In genomic region chr2:75764611-75765010, GRCh38 we compare ENCODE assay signal across 25 cellular contexts. TPM values are rescaled to one million over a fixed set of nuclear protein-coding genes. Genes with fewer than 3 reads are reported as not detected.
DNase-seq lines count a peak whose midpoint lies in the region; ATAC-seq, FAIRE-seq and TF ChIP-seq lines count a peak whose summit lies in the region.
"Had no signal": no experiment of that assay in that cellular context is flagged by ENCODE, and none has a peak within 500 bp of the region (broad histone marks: within the 10 kb centered on the region; RNA-seq: fewer than 3 reads in every experiment).

No MANE protein-coding gene starts in this region.

- WGBS in small intestine, 3 donors: 19 to 31% (median 21%) methylated on average over 3 of the region's 3 CpGs

- TF ChIP-seq CTCF in GM23338 (conservative IDR thresholded peaks at IDR 0.05; ENCODE audit: low read depth in 2 of 2) (no peak), mucosa of descending colon (IDR thresholded peaks at IDR 0.05) (no peak)

- H2AFZ ChIP-seq in GM23338: peak overlapping the region; percentile 81; the same call in 1 of the 2 replicates

- no peak for FAIRE-seq in small intestine (lab: Jason Lieb, UNC)
- FAIRE-seq: A204.1, D721Med, GM12878, H1 had no signal

- intact Hi-C loops in mucosa of descending colon (cut with DNase I, micrococcal nuclease): no loop called here

- DNase-seq in GM23338 (ENCODE audit: low spot score) (no peak), dermis blood vessel endothelial cell (peak; percentile 7), mucosa of descending colon (peak in 1 of 3 donors; percentile 58), small intestine (peak; percentile 66), hippocampal formation (lab: John Stamatoyannopoulos, UW) (no peak), AG20443 (ENCODE audit: low spot score) (no peak)
- no peak for DNase-seq in activated naive CD8-positive, alpha-beta T cell treated with anti-CD3 and anti-CD28 coated beads, Interleukin-2, amount 50 U/mL, for 24 hours
- DNase-seq: AML-193; BE2C; CD4-positive, alpha-beta T cell; CD8-positive, alpha-beta memory T cell; DMS 273 treated with DMSO at 0.1 percent for 48 hours; DMS79; EL; GDM1; H7; HCEC 1CT had no signal

- H3K4me1 ChIP-seq in GM23338 (ENCODE audit: insufficient read depth) (peaks cover 2% of the 10 kb centered on the region; the same call in 1 of the 2 replicates), mucosa of descending colon (ENCODE audit: low read depth) (peaks cover 10% of the 10 kb centered on the region), small intestine (ENCODE audit: control insufficient read depth in 2 of 2, insufficient read depth in 1 of 2, low read depth in 1 of 2, low read length in 1 of 2) (no peaks in the 10 kb centered on the region)
- H3K4me1 ChIP-seq: BE2C; BLaER1 treated with 17β-estradiol and CSF1 and Interleukin-3, amounts not matched to agents 10 nM and 100 nM had no signal

- H3K9me2 ChIP-seq in GM23338 (ENCODE audit: insufficient read depth): peaks cover 11% of the 10 kb centered on the region; the same call in 1 of the 2 replicates

- H3K27me3 Mint-ChIP-seq in GM23338 (ENCODE audit: insufficient read depth, low read depth, poor library complexity): no peaks in the 10 kb centered on the region
- peaks cover 17% of the 10 kb centered on the region for H3K27me3 Mint-ChIP-seq in activated naive CD8-positive, alpha-beta T cell treated with anti-CD3 and anti-CD28 coated beads, Interleukin-2, amount 50 U/mL, for 24 hours

- no peaks in the 10 kb centered on the region for H3K36me3 Mint-ChIP-seq in GM23338 (ENCODE audit: low read depth)
- H3K36me3 Mint-ChIP-seq in activated naive CD8-positive, alpha-beta T cell treated with anti-CD3 and anti-CD28 coated beads, Interleukin-2, amount 50 U/mL, for 24 hours (ENCODE audit: low read depth): no peaks in the 10 kb centered on the region
- H3K36me3 Mint-ChIP-seq: CD14-positive monocyte; CD8-positive, alpha-beta memory T cell had no signal

- no peaks in the 10 kb centered on the region for H3F3A ChIP-seq in GM23338 (replicated peaks; ENCODE audit: low read depth)

- no peaks in the 10 kb centered on the region for H4K20me1 ChIP-seq in GM23338 (replicated peaks; ENCODE audit: insufficient read depth)
- H4K20me1 ChIP-seq: BLaER1 treated with 17β-estradiol and CSF1 and Interleukin-3, amounts not matched to agents 10 nM and 100 nM had no signal

- no peaks in the 10 kb centered on the region for H3K27me3 ChIP-seq in GM23338 (ENCODE audit: insufficient read depth)
- no peaks in the 10 kb centered on the region for H3K27me3 ChIP-seq in small intestine (ENCODE audit: control insufficient read depth in 2 of 2, insufficient read depth in 2 of 2, low read length in 2 of 2)
- H3K27me3 ChIP-seq: BE2C; BLaER1 treated with 17β-estradiol and CSF1 and Interleukin-3, amounts not matched to agents 10 nM and 100 nM had no signal

- no peak overlapping the region for H3K4me3 ChIP-seq in GM23338
- H3K4me3 ChIP-seq in mucosa of descending colon: no peak overlapping the region
- H3K4me3 ChIP-seq in small intestine (ENCODE audit: low read depth in 1 of 2, low read length in 2 of 2): no peak overlapping the region
- H3K4me3 ChIP-seq: BLaER1 treated with 17β-estradiol and CSF1 and Interleukin-3, amounts not matched to agents 10 nM and 100 nM; GM12878 had no signal

- H3K27ac ChIP-seq in GM23338 (ENCODE audit: low read depth) (no peak overlapping the region), small intestine (ENCODE audit: low read depth in 1 of 2, low read length in 1 of 2) (no peak overlapping the region)
- H3K27ac ChIP-seq: 22Rv1; BLaER1 treated with 17β-estradiol and CSF1 and Interleukin-3, amounts not matched to agents 10 nM and 100 nM had no signal

- H3K9me3 Mint-ChIP-seq in GM23338: no peaks in the 10 kb centered on the region
- no peaks in the 10 kb centered on the region for H3K9me3 Mint-ChIP-seq in activated naive CD8-positive, alpha-beta T cell treated with anti-CD3 and anti-CD28 coated beads, Interleukin-2, amount 50 U/mL, for 24 hours
- H3K9me3 Mint-ChIP-seq: CD14-positive monocyte; CD4-positive, alpha-beta T cell had no signal

- H3K4me1 Mint-ChIP-seq in GM23338: peaks cover 3% of the 10 kb centered on the region; the same call in 1 of the 3 replicates
- no peaks in the 10 kb centered on the region for H3K4me1 Mint-ChIP-seq in activated naive CD8-positive, alpha-beta T cell treated with anti-CD3 and anti-CD28 coated beads, Interleukin-2, amount 50 U/mL, for 24 hours
- H3K4me1 Mint-ChIP-seq: CD14-positive monocyte; CD8-positive, alpha-beta memory T cell had no signal

- no peak overlapping the region for H3K4me2 ChIP-seq in GM23338
- H3K4me2 ChIP-seq: BLaER1 treated with 17β-estradiol and CSF1 and Interleukin-3, amounts not matched to agents 10 nM and 100 nM had no signal

- no peak for ATAC-seq in GM23338
- peak; percentile 95 for ATAC-seq in mucosa of descending colon
- ATAC-seq in activated naive CD8-positive, alpha-beta T cell treated with anti-CD3 and anti-CD28 coated beads, Interleukin-2, amount 50 U/mL, for 24 hours: no peak
- no peak for ATAC-seq in HG03135 (IDR thresholded peaks at IDR 0.05; ENCODE audit: unreplicated experiment)
- ATAC-seq: GM12878 had no signal

- H3K79me2 ChIP-seq in GM23338 (replicated peaks; ENCODE audit: insufficient read depth): no peaks in the 10 kb centered on the region

- H3K27ac Mint-ChIP-seq in GM23338: no peak overlapping the region
- H3K27ac Mint-ChIP-seq in activated naive CD8-positive, alpha-beta T cell treated with anti-CD3 and anti-CD28 coated beads, Interleukin-2, amount 50 U/mL, for 24 hours: no peak overlapping the region
- H3K27ac Mint-ChIP-seq: CD14-positive monocyte; CD4-positive, alpha-beta T cell; CD8-positive, alpha-beta memory T cell had no signal

- H3K9me3 ChIP-seq in mucosa of descending colon: no peaks in the 10 kb centered on the region
- H3K9me3 ChIP-seq in small intestine (ENCODE audit: control insufficient read depth, low read depth): no peaks in the 10 kb centered on the region
- H3K9me3 ChIP-seq: BE2C; BLaER1 treated with 17β-estradiol and CSF1 and Interleukin-3, amounts not matched to agents 10 nM and 100 nM had no signal

- H3K4me3 Mint-ChIP-seq in GM23338: no peak overlapping the region
- no peak overlapping the region for H3K4me3 Mint-ChIP-seq in activated naive CD8-positive, alpha-beta T cell treated with anti-CD3 and anti-CD28 coated beads, Interleukin-2, amount 50 U/mL, for 24 hours
- H3K4me3 Mint-ChIP-seq: CD14-positive monocyte; CD4-positive, alpha-beta T cell; CD8-positive, alpha-beta memory T cell had no signal

- no peaks in the 10 kb centered on the region for H3K36me3 ChIP-seq in GM23338 (ENCODE audit: insufficient read depth)
- H3K36me3 ChIP-seq in mucosa of descending colon (ENCODE audit: low read depth): no peaks in the 10 kb centered on the region
- no peaks in the 10 kb centered on the region for H3K36me3 ChIP-seq in small intestine (ENCODE audit: control insufficient read depth in 2 of 2, insufficient read depth in 2 of 2, low read length in 2 of 2)
- H3K36me3 ChIP-seq: BE2C; BLaER1 treated with 17β-estradiol and CSF1 and Interleukin-3, amounts not matched to agents 10 nM and 100 nM had no signal

TF ChIP-seq in GM23338, 12 proteins besides CTCF, POLR2A, EP300 and RAD21 (continues in another document):
- TF ChIP-seq ETS1 (IDR thresholded peaks at IDR 0.05) (no peak), STAT1 (IDR thresholded peaks at IDR 0.05; ENCODE audit: unreplicated experiment) (no peak), EZH2 (IDR thresholded peaks at IDR 0.05; ENCODE audit: low read depth, unreplicated experiment) (no peak)

RNA-seq across cellular contexts. Expression of gene GCFC2, which starts 53.9 kb away (rescaled TPM):
- 24.4 and 26.2 TPM in 2 replicates for total RNA-seq in GM23338 (2014; rRNA removed; shearing (Covaris generic))
- polyA plus RNA-seq in GM23338 (2016; fragmentation: Nextera tagmentation; extraction: Ambion mirVana) (19.1 and 23.8 TPM in 2 replicates), small intestine (10 to 100 TPM in 1 of 3 donors, 1 to 10 TPM in 2; 8.9 to 11.2 (median 9.7) TPM)
- total RNA-seq in dermis blood vessel endothelial cell (16.3 and 23.7 TPM in 2 replicates), mucosa of descending colon (10 to 100 TPM; 13.6 to 16.4 (median 14.4) TPM)

Comparison
In these comparisons a context has a peak if more than half of its experiments do, and no peak if none do; other contexts are left out.
1. DNase-seq: peak in dermis blood vessel endothelial cell (single experiment) and small intestine (single experiment); none in GM23338 (single experiment), hippocampal formation (0 of 2), activated naive CD8-positive, alpha-beta T cell treated with anti-CD3 and anti-CD28 coated beads, Interleukin-2, amount 50 U/mL, for 24 hours (single experiment) and AG20443 (single experiment).